2 cellular contexts compared by ENCODE assay signal in genomic region chr15:78968114-78968513, GRCh38.
TF ChIP-seq lines count a peak whose summit lies in the region.

No MANE protein-coding gene starts in this region.

TF ChIP-seq in HCT116, 20 proteins besides CTCF, POLR2A, EP300 and RAD21:
- TF ChIP-seq, protein P1, sequence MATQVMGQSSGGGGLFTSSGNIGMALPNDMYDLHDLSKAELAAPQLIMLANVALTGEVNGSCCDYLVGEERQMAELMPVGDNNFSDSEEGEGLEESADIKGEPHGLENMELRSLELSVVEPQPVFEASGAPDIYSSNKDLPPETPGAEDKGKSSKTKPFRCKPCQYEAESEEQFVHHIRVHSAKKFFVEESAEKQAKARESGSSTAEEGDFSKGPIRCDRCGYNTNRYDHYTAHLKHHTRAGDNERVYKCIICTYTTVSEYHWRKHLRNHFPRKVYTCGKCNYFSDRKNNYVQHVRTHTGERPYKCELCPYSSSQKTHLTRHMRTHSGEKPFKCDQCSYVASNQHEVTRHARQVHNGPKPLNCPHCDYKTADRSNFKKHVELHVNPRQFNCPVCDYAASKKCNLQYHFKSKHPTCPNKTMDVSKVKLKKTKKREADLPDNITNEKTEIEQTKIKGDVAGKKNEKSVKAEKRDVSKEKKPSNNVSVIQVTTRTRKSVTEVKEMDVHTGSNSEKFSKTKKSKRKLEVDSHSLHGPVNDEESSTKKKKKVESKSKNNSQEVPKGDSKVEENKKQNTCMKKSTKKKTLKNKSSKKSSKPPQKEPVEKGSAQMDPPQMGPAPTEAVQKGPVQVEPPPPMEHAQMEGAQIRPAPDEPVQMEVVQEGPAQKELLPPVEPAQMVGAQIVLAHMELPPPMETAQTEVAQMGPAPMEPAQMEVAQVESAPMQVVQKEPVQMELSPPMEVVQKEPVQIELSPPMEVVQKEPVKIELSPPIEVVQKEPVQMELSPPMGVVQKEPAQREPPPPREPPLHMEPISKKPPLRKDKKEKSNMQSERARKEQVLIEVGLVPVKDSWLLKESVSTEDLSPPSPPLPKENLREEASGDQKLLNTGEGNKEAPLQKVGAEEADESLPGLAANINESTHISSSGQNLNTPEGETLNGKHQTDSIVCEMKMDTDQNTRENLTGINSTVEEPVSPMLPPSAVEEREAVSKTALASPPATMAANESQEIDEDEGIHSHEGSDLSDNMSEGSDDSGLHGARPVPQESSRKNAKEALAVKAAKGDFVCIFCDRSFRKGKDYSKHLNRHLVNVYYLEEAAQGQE (IDR thresholded peaks at IDR 0.05; ENCODE audit: low read depth), result no peak
- TF ChIP-seq POLR2AphosphoS5 (IDR thresholded peaks at IDR 0.05; ENCODE audit: low read depth, low read length), result no peak

TF ChIP-seq in SK-N-SH, 30 proteins besides CTCF, POLR2A, EP300 and RAD21:
- no peak for TF ChIP-seq EZH2phosphoT487 (IDR thresholded peaks at IDR 0.05; ENCODE audit: borderline replicate concordance, low read depth)
- no peak for TF ChIP-seq TEAD4 (IDR thresholded peaks at IDR 0.05; ENCODE audit: borderline replicate concordance, insufficient read depth)
- TF ChIP-seq YY1 (IDR thresholded peaks at IDR 0.05; ENCODE audit: low read depth), result no peak
- TF ChIP-seq SMC3 (IDR thresholded peaks at IDR 0.05; ENCODE audit: low read depth, low read length), result no peak
- no peak for TF ChIP-seq RFX5 (IDR thresholded peaks at IDR 0.05; ENCODE audit: low read length)
- TF ChIP-seq POLR2AphosphoS5 (IDR thresholded peaks at IDR 0.05; ENCODE audit: low read depth, low read length), result no peak
- TF ChIP-seq, protein P1 (IDR thresholded peaks at IDR 0.05; ENCODE audit: low read depth, low read length), result no peak
- TF ChIP-seq ELF1 (IDR thresholded peaks at IDR 0.05), result no peak
- no peak for TF ChIP-seq NRF1 (IDR thresholded peaks at IDR 0.05; ENCODE audit: low read depth, low read length)
- TF ChIP-seq, protein P2, sequence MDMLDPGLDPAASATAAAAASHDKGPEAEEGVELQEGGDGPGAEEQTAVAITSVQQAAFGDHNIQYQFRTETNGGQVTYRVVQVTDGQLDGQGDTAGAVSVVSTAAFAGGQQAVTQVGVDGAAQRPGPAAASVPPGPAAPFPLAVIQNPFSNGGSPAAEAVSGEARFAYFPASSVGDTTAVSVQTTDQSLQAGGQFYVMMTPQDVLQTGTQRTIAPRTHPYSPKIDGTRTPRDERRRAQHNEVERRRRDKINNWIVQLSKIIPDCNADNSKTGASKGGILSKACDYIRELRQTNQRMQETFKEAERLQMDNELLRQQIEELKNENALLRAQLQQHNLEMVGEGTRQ (IDR thresholded peaks at IDR 0.05; ENCODE audit: borderline replicate concordance, low read depth, low read length), result no peak
- TF ChIP-seq FOXM1 (IDR thresholded peaks at IDR 0.05; ENCODE audit: low read depth), result no peak
- TF ChIP-seq, protein P3, sequence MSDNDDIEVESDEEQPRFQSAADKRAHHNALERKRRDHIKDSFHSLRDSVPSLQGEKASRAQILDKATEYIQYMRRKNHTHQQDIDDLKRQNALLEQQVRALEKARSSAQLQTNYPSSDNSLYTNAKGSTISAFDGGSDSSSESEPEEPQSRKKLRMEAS (IDR thresholded peaks at IDR 0.05; ENCODE audit: low read depth), result no peak
- TF ChIP-seq, protein P4, sequence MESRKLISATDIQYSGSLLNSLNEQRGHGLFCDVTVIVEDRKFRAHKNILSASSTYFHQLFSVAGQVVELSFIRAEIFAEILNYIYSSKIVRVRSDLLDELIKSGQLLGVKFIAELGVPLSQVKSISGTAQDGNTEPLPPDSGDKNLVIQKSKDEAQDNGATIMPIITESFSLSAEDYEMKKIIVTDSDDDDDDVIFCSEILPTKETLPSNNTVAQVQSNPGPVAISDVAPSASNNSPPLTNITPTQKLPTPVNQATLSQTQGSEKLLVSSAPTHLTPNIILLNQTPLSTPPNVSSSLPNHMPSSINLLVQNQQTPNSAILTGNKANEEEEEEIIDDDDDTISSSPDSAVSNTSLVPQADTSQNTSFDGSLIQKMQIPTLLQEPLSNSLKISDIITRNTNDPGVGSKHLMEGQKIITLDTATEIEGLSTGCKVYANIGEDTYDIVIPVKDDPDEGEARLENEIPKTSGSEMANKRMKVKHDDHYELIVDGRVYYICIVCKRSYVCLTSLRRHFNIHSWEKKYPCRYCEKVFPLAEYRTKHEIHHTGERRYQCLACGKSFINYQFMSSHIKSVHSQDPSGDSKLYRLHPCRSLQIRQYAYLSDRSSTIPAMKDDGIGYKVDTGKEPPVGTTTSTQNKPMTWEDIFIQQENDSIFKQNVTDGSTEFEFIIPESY (IDR thresholded peaks at IDR 0.05; ENCODE audit: borderline replicate concordance, low read depth), result no peak
TF ChIP-seq in SK-N-SH: peak in this region for 0.
